Comparison of ENCODE assay signal across 1 cellular context in genomic region chr1:184672013-184672726, GRCh38.
TF ChIP-seq lines count a peak whose summit lies in the region.

No MANE protein-coding gene starts in this region.

TF ChIP-seq in WTC11, 78 proteins besides CTCF, POLR2A, EP300 and RAD21 (continued from another document):
- TF ChIP-seq E2F1 (CRISPR knock-in tag; IDR thresholded peaks at IDR 0.05) (no peak), SOX15 (CRISPR knock-in tag; IDR thresholded peaks at IDR 0.05) (no peak), CREB1 (CRISPR knock-in tag; IDR thresholded peaks at IDR 0.05) (no peak), GABPB1 (CRISPR knock-in tag; IDR thresholded peaks at IDR 0.05) (no peak), MYBL2 (CRISPR knock-in tag; IDR thresholded peaks at IDR 0.05) (no peak), FOXJ3 (CRISPR knock-in tag; IDR thresholded peaks at IDR 0.05; ENCODE audit: borderline replicate concordance) (no peak), NR2C2 (CRISPR knock-in tag; IDR thresholded peaks at IDR 0.05) (no peak), HMGA2 (CRISPR knock-in tag; IDR thresholded peaks at IDR 0.05) (no peak), ZNF532 (CRISPR knock-in tag; IDR thresholded peaks at IDR 0.05; ENCODE audit: borderline replicate concordance) (no peak), FOXP1 (CRISPR knock-in tag; IDR thresholded peaks at IDR 0.05; ENCODE audit: borderline replicate concordance) (no peak), ZBTB21 (CRISPR knock-in tag; IDR thresholded peaks at IDR 0.05; ENCODE audit: borderline replicate concordance) (no peak), JAZF1 (CRISPR knock-in tag; IDR thresholded peaks at IDR 0.05) (no peak), PRDM15 (CRISPR knock-in tag; IDR thresholded peaks at IDR 0.05) (no peak)
